ENCODE assay signal across 1 cellular context in genomic region chr13:21175656-21176194, GRCh38.
TF ChIP-seq lines count a peak whose summit lies in the region.

No MANE protein-coding gene starts in this region.

TF ChIP-seq in GM12878, 131 proteins besides CTCF, POLR2A, EP300 and RAD21:
- TF ChIP-seq ZNF274 (IDR thresholded peaks at IDR 0.05; ENCODE audit: insufficient read depth, insufficient read length) (no peak), BRCA1 (IDR thresholded peaks at IDR 0.05; ENCODE audit: low read depth, low read length) (no peak), ATF3 (IDR thresholded peaks at IDR 0.05; ENCODE audit: borderline replicate concordance, extremely low read depth, low read depth, low read length) (no peak), POLR2AphosphoS2 (IDR thresholded peaks at IDR 0.05; ENCODE audit: low read depth, low read length) (no peak), EGR1 (IDR thresholded peaks at IDR 0.05; ENCODE audit: borderline replicate concordance in 1 of 2, low read depth in 2 of 2, low read length in 2 of 2) (no peak), TAF1 (IDR thresholded peaks at IDR 0.05; ENCODE audit: borderline replicate concordance, low read depth, low read length) (no peak), SMAD1 (IDR thresholded peaks at IDR 0.05; ENCODE audit: low read depth, partially characterized antibody) (no peak), SP1 (IDR thresholded peaks at IDR 0.05; ENCODE audit: low read depth, low read length) (no peak), YBX1 (IDR thresholded peaks at IDR 0.05) (no peak), RCOR1 (conservative IDR thresholded peaks at IDR 0.05; ENCODE audit: low read depth, low read length) (no peak), ASH2L (IDR thresholded peaks at IDR 0.05; ENCODE audit: borderline replicate concordance, low read depth) (no peak)
- TF ChIP-seq, protein P1, sequence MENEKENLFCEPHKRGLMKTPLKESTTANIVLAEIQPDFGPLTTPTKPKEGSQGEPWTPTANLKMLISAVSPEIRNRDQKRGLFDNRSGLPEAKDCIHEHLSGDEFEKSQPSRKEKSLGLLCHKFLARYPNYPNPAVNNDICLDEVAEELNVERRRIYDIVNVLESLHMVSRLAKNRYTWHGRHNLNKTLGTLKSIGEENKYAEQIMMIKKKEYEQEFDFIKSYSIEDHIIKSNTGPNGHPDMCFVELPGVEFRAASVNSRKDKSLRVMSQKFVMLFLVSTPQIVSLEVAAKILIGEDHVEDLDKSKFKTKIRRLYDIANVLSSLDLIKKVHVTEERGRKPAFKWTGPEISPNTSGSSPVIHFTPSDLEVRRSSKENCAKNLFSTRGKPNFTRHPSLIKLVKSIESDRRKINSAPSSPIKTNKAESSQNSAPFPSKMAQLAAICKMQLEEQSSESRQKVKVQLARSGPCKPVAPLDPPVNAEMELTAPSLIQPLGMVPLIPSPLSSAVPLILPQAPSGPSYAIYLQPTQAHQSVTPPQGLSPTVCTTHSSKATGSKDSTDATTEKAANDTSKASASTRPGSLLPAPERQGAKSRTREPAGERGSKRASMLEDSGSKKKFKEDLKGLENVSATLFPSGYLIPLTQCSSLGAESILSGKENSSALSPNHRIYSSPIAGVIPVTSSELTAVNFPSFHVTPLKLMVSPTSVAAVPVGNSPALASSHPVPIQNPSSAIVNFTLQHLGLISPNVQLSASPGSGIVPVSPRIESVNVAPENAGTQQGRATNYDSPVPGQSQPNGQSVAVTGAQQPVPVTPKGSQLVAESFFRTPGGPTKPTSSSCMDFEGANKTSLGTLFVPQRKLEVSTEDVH (IDR thresholded peaks at IDR 0.05; ENCODE audit: low read depth, partially characterized antibody), result no peak
- TF ChIP-seq, protein P2, sequence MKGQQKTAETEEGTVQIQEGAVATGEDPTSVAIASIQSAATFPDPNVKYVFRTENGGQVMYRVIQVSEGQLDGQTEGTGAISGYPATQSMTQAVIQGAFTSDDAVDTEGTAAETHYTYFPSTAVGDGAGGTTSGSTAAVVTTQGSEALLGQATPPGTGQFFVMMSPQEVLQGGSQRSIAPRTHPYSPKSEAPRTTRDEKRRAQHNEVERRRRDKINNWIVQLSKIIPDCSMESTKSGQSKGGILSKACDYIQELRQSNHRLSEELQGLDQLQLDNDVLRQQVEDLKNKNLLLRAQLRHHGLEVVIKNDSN (IDR thresholded peaks at IDR 0.05; ENCODE audit: borderline replicate concordance, extremely low read length, insufficient read depth, low read depth, low read length), result no peak
- TF ChIP-seq, protein P3, sequence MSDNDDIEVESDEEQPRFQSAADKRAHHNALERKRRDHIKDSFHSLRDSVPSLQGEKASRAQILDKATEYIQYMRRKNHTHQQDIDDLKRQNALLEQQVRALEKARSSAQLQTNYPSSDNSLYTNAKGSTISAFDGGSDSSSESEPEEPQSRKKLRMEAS (IDR thresholded peaks at IDR 0.05; ENCODE audit: low read depth, low read length), result no peak
- TF ChIP-seq, protein P4, sequence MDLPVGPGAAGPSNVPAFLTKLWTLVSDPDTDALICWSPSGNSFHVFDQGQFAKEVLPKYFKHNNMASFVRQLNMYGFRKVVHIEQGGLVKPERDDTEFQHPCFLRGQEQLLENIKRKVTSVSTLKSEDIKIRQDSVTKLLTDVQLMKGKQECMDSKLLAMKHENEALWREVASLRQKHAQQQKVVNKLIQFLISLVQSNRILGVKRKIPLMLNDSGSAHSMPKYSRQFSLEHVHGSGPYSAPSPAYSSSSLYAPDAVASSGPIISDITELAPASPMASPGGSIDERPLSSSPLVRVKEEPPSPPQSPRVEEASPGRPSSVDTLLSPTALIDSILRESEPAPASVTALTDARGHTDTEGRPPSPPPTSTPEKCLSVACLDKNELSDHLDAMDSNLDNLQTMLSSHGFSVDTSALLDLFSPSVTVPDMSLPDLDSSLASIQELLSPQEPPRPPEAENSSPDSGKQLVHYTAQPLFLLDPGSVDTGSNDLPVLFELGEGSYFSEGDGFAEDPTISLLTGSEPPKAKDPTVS (IDR thresholded peaks at IDR 0.05; ENCODE audit: low read depth, low read length), result no peak
- TF ChIP-seq, protein P5, sequence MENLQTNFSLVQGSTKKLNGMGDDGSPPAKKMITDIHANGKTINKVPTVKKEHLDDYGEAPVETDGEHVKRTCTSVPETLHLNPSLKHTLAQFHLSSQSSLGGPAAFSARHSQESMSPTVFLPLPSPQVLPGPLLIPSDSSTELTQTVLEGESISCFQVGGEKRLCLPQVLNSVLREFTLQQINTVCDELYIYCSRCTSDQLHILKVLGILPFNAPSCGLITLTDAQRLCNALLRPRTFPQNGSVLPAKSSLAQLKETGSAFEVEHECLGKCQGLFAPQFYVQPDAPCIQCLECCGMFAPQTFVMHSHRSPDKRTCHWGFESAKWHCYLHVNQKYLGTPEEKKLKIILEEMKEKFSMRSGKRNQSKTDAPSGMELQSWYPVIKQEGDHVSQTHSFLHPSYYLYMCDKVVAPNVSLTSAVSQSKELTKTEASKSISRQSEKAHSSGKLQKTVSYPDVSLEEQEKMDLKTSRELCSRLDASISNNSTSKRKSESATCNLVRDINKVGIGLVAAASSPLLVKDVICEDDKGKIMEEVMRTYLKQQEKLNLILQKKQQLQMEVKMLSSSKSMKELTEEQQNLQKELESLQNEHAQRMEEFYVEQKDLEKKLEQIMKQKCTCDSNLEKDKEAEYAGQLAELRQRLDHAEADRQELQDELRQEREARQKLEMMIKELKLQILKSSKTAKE (IDR thresholded peaks at IDR 0.05; ENCODE audit: low read depth, poor library complexity, severe bottlenecking), result no peak
